1 cellular context compared by ENCODE assay signal in genomic region chr9:34989946-34990635, GRCh38.
TF ChIP-seq lines count a peak whose summit lies in the region.

No MANE protein-coding gene starts in this region.

TF ChIP-seq in GM12878, 131 proteins besides CTCF, POLR2A, EP300 and RAD21:
- TF ChIP-seq PRDM15 (CRISPR knock-in tag; IDR thresholded peaks at IDR 0.05) (no peak), BRCA1 (IDR thresholded peaks at IDR 0.05; ENCODE audit: low read depth, low read length) (no peak), GATAD2B (conservative IDR thresholded peaks at IDR 0.05; ENCODE audit: low read depth) (0 out of 2 replicates have a peak, but pooled peaks have one; percentile 9)
